Comparison of ENCODE assay signal across 7 cellular contexts in the genomic region with DNA sequence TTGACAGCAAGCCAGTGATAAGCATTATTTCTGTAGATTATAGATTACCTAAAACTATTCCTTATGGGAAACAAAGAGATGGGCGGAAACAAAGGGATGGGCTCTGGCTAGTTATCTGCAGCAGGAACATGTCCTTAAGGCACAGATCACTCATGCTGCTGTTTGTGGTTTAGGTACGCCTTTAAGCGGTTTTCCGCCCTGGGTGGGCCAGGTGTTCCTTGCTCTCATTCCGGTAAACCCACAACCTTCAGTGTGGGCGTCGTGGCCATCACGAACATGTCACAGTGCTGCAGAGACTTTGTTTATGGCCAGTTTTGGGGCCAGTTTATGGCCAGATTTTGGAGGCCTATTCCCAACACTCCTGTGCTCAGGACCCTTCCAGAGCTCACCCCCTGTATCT. TPM values are rescaled to one million over a fixed set of nuclear protein-coding genes. Genes with fewer than 3 reads are reported as not detected.
DNase-seq lines count a peak whose midpoint lies in the region; TF ChIP-seq lines count a peak whose summit lies in the region.
"Not testable (repeated sequence)": the region's sequence is repeated elsewhere in the genome, so short reads cannot be mapped to it uniquely, and the experiment has no call there.

No MANE protein-coding gene starts in this region.

- H3K27ac ChIP-seq in KOPT-K1 (ENCODE audit: low read depth, low read length, poor library complexity, severe bottlenecking): peak overlapping the region; percentile 1
- H3K27ac ChIP-seq in mammary epithelial cell (ENCODE audit: insufficient read depth, low read depth, low read length): not testable (repeated sequence)

- H3K4me2 ChIP-seq in mammary epithelial cell (ENCODE audit: insufficient read depth, low read depth, low read length): not testable (repeated sequence)

- peaks cover 10% of the 10 kb centered on the region for H3K4me1 ChIP-seq in mammary epithelial cell (ENCODE audit: insufficient read depth, low read length)

- not testable (repeated sequence) for H3K36me3 ChIP-seq in KOPT-K1 (ENCODE audit: insufficient read depth, low read length); mammary epithelial cell (ENCODE audit: insufficient read depth, low read length)

- dilution Hi-C loops in mammary epithelial cell (cut with HindIII; ENCODE audit: low sequenced_read_pairs): not testable (repeated sequence)

- not testable (repeated sequence) for TF ChIP-seq CTCF in mammary epithelial cell (conservative IDR thresholded peaks at IDR 0.05 in 1 of 2, IDR thresholded peaks at IDR 0.05 in 1 of 2; ENCODE audit: extremely low read depth in 1 of 2, insufficient read depth in 1 of 2, low read depth in 1 of 2, low read length in 2 of 2)

- not testable (repeated sequence) for H3K4me3 ChIP-seq in mammary epithelial cell (replicated peaks in 1 of 3; ENCODE audit: insufficient read depth in 1 of 3, low read depth in 2 of 3, low read length in 3 of 3)

- DNase-seq in activated CD4-positive, alpha-beta T cell treated with anti-CD3 and anti-CD28 coated beads, Interleukin-2, amount 50 U/mL, for 4 hours: peak; percentile 3 to 5
- peak; percentile 23 for DNase-seq in activated T-cell treated with anti-CD3 and anti-CD28 coated beads for 48 hours (ENCODE audit: low read depth)
- DNase-seq in activated naive CD4-positive, alpha-beta T cell treated with Interleukin-2 at 50 U/mL for 16 hours: peak; percentile 50
- peak; percentile 61 for DNase-seq in mammary epithelial cell
- DNase-seq in stimulated activated CD4-positive, alpha-beta T cell treated with anti-CD3 and anti-CD28 coated beads, Interleukin-15, amount 100 ng/mL, for 24 hours: peak; percentile 58
- peak; percentile 19 to 47 for DNase-seq in stimulated activated CD8-positive, alpha-beta memory T cell treated with anti-CD3 and anti-CD28 coated beads, Interleukin-7, amount 100 ng/mL, for 48 hours (ENCODE audit: extremely low read depth in 1 of 2, low read depth in 1 of 2)

- CTCF ChIA-PET in mammary epithelial cell (lab: Charles Lee; ENCODE audit: low non-redundant PET): not testable (repeated sequence)

- H3K9ac ChIP-seq in mammary epithelial cell (ENCODE audit: insufficient read depth, low read length): not testable (repeated sequence)

- H4K20me1 ChIP-seq in mammary epithelial cell (ENCODE audit: insufficient read depth, low read length): not testable (repeated sequence)

- WGBS in mammary epithelial cell (ENCODE audit: low coverage, missing lambda C conversion rate): 10% methylated on average over 7 of the region's 8 CpGs

- H3K9me3 ChIP-seq in KOPT-K1 (ENCODE audit: insufficient read depth, low read length, poor library complexity, severe bottlenecking): peaks cover 29% of the 10 kb centered on the region
- H3K9me3 ChIP-seq in mammary epithelial cell (replicated peaks; ENCODE audit: insufficient read depth, low read length): not testable (repeated sequence)

- not testable (repeated sequence) for H3K27me3 ChIP-seq in mammary epithelial cell (ENCODE audit: insufficient read depth, low read length)

- H2AFZ ChIP-seq in mammary epithelial cell (ENCODE audit: low read depth, low read length): not testable (repeated sequence)

- in situ Hi-C loops in mammary epithelial cell (cut with MboI; ENCODE audit: low sequenced_read_pairs in 2 of 2): not testable (repeated sequence)

- intact Hi-C loops in mammary epithelial cell (cut with micrococcal nuclease): not testable (repeated sequence)

- not testable (repeated sequence) for H3K79me2 ChIP-seq in mammary epithelial cell (ENCODE audit: insufficient read depth, low read length)

- BruUV-seq in mammary epithelial cell (replicated peaks; lab: Mats Ljungman, UMichigan): not testable (repeated sequence)

RNA-seq across cellular contexts. Expression of a gene that starts 37.3 kb away (rescaled TPM):
- 10 to 100 TPM; 16.4 to 39.5 TPM for total RNA-seq in mammary epithelial cell
- polyA plus RNA-seq in mammary epithelial cell: 41.3 TPM
- 31.6 TPM for polyA minus RNA-seq in mammary epithelial cell

Comparison
In these comparisons a context has a peak if more than half of its experiments do, and no peak if none do; other contexts are left out.
1. DNase-seq: peak in every context shown above with its lines; median percentile 61 in mammary epithelial cell; 58 in stimulated activated CD4-positive, alpha-beta T cell treated with anti-CD3 and anti-CD28 coated beads, Interleukin-15, amount 100 ng/mL, for 24 hours; 50 in activated naive CD4-positive, alpha-beta T cell treated with Interleukin-2 at 50 U/mL for 16 hours; 33 in stimulated activated CD8-positive, alpha-beta memory T cell treated with anti-CD3 and anti-CD28 coated beads, Interleukin-7, amount 100 ng/mL, for 48 hours; 23 in activated T-cell treated with anti-CD3 and anti-CD28 coated beads for 48 hours; 4 in activated CD4-positive, alpha-beta T cell treated with anti-CD3 and anti-CD28 coated beads, Interleukin-2, amount 50 U/mL, for 4 hours.